In the genomic region with DNA sequence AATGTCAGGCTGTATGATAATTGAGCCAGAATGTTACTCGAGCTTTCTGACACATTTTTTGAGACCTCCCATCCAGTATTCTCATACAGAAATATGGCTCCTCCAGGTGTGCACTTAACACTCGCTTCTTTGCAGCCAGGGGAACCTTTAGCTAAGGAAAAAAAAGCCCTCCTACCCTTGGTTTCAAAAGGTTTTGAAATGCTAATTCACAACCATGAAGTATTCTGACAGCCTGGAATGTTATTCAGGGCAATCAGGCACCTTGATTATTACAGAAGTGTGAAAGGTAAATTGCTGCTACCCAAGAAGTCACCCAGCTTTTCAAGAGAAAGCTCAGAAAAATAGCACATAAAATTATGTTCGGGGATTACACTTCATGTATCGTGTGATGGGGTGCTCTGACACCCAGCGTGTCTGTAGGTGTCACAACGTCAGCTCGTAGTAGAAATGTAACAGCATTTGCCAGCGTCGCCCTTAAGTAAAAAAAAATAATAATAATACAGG, we compare ENCODE assay signal across 31 cellular contexts. TPM values are rescaled to one million over a fixed set of nuclear protein-coding genes. Genes with fewer than 3 reads are reported as not detected.
"Had no signal": no experiment of that assay in that cellular context is flagged by ENCODE, and none has a peak within 500 bp of the region (broad histone marks: within the 10 kb centered on the region; RNA-seq: fewer than 3 reads in every experiment).

No MANE protein-coding gene starts in this region.

- H3K36me3 Mint-ChIP-seq: activated CD4-positive, alpha-beta memory T cell treated with anti-CD3 and anti-CD28 coated beads for 36 hours had no signal

- H3K9me3 ChIP-seq: esophagus squamous epithelium, gastroesophageal sphincter, heart right ventricle had no signal

- H3K9me3 Mint-ChIP-seq: activated B cell treated with CpG ODN at 0.5 μM for 24 hours; activated CD4-positive, alpha-beta memory T cell treated with anti-CD3 and anti-CD28 coated beads for 36 hours; activated CD4-positive, alpha-beta T cell treated with anti-CD3 and anti-CD28 coated beads, Interleukin-2, amount 10 ng/mL, durations not matched to agents 24 days and 14 days; activated T-cell treated with anti-CD3 and anti-CD28 coated beads, Interleukin-2, amount 50 U/mL, for 4 hours; activated T-helper 17 cell treated with anti-CD3 and anti-CD28 coated beads, Interleukin-2, amount 50 U/mL, for 72 hours; central memory CD8-positive, alpha-beta T cell; dendritic cell treated with granulocyte-macrophage colony-stimulating factor and Interleukin-4, amounts not matched to agents 40 ng/mL and 50 ng/mL, for 4 days had no signal

- H3K27me3 ChIP-seq: brain microvascular endothelial cell, esophagus squamous epithelium, gastroesophageal sphincter, heart right ventricle had no signal

- H3K27ac ChIP-seq: brain microvascular endothelial cell, coronary artery, dorsolateral prefrontal cortex, esophagus squamous epithelium, gastroesophageal sphincter, heart right ventricle, VCaP had no signal

- H3K4me1 ChIP-seq: heart right ventricle had no signal

- H3K4me1 Mint-ChIP-seq: activated B cell treated with CpG ODN at 0.5 μM for 24 hours; activated CD4-positive, alpha-beta T cell treated with anti-CD3 and anti-CD28 coated beads for 36 hours; activated CD4-positive, alpha-beta T cell treated with anti-CD3 and anti-CD28 coated beads, Interleukin-2, amount 10 ng/mL, durations not matched to agents 24 days and 14 days; activated T-helper 17 cell treated with anti-CD3 and anti-CD28 coated beads, Interleukin-2, amount 50 U/mL, for 72 hours; central memory CD8-positive, alpha-beta T cell had no signal

- H3K4me3 ChIP-seq: coronary artery, dorsolateral prefrontal cortex, esophagus squamous epithelium, gastroesophageal sphincter, heart right ventricle had no signal

- H3K36me3 ChIP-seq: brain microvascular endothelial cell, heart right ventricle had no signal

- DNase-seq: activated B cell treated with CpG ODN at 0.5 μM for 24 hours; activated CD4-positive, alpha-beta memory T cell treated with anti-CD3 and anti-CD28 coated beads for 36 hours; activated CD4-positive, alpha-beta T cell treated with anti-CD3 and anti-CD28 coated beads for 36 hours; activated CD4-positive, alpha-beta T cell treated with anti-CD3 and anti-CD28 coated beads, Interleukin-2, amount 10 ng/mL, durations not matched to agents 24 days and 14 days; activated CD4-positive, CD25-positive, alpha-beta regulatory T cell treated with anti-CD3 and anti-CD28 coated beads, Interleukin-2, amount 50 U/mL, for 72 hours; activated CD8-positive, alpha-beta T cell treated with anti-CD3 and anti-CD28 coated beads, Interleukin-2, amount 10 ng/mL, durations not matched to agents 7 days and 5 days; activated effector memory CD4-positive, alpha-beta T cell treated with Interleukin-2 at 50 U/mL for 16 hours; activated gamma-delta T cell treated with Interleukin-2 at 50 U/mL for 16 hours; activated naive CD4-positive, alpha-beta T cell treated with anti-CD3 and anti-CD28 coated beads, Interleukin-2, amount 50 U/mL, for 16 hours; activated naive CD4-positive, alpha-beta T cell treated with Interleukin-2 at 50 U/mL for 16 hours; activated T-cell treated with anti-CD3 and anti-CD28 coated beads, Interleukin-2, amount 50 U/mL, for 4 hours; amniotic stem cell; anterior cingulate cortex; brain microvascular endothelial cell; dorsolateral prefrontal cortex; effector memory CD4-positive, alpha-beta T cell; erythroblast; esophagus squamous epithelium; foreskin melanocyte; heart right ventricle; T-helper 2 cell had no signal

- H3K27ac Mint-ChIP-seq: activated B cell treated with CpG ODN at 0.5 μM for 24 hours; activated CD4-positive, alpha-beta memory T cell treated with anti-CD3 and anti-CD28 coated beads for 36 hours; activated CD4-positive, alpha-beta T cell treated with anti-CD3 and anti-CD28 coated beads for 36 hours; activated CD4-positive, alpha-beta T cell treated with anti-CD3 and anti-CD28 coated beads, Interleukin-2, amount 10 ng/mL, durations not matched to agents 24 days and 14 days; activated CD8-positive, alpha-beta T cell treated with anti-CD3 and anti-CD28 coated beads, Interleukin-2, amount 10 ng/mL, durations not matched to agents 7 days and 5 days; activated naive CD8-positive, alpha-beta T cell; activated T-helper 17 cell treated with anti-CD3 and anti-CD28 coated beads, Interleukin-2, amount 50 U/mL, for 72 hours; dendritic cell treated with granulocyte-macrophage colony-stimulating factor and Interleukin-4, amounts not matched to agents 40 ng/mL and 50 ng/mL, for 4 days had no signal

- FAIRE-seq: astrocyte, bronchial epithelial cell had no signal

- ATAC-seq: activated CD4-positive, alpha-beta T cell treated with anti-CD3 and anti-CD28 coated beads for 36 hours; activated CD8-positive, alpha-beta T cell treated with anti-CD3 and anti-CD28 coated beads, Interleukin-2, amount 10 ng/mL, durations not matched to agents 7 days and 5 days; activated T-cell treated with anti-CD3 and anti-CD28 coated beads, Interleukin-2, amount 50 U/mL, for 4 hours; activated T-helper 17 cell treated with anti-CD3 and anti-CD28 coated beads, Interleukin-2, amount 50 U/mL, for 72 hours; gastroesophageal sphincter; heart right ventricle had no signal

- H3K4me3 Mint-ChIP-seq: activated B cell treated with CpG ODN at 0.5 μM for 24 hours; activated CD4-positive, alpha-beta memory T cell treated with anti-CD3 and anti-CD28 coated beads for 36 hours; activated CD4-positive, alpha-beta T cell treated with anti-CD3 and anti-CD28 coated beads for 36 hours; activated CD4-positive, alpha-beta T cell treated with anti-CD3 and anti-CD28 coated beads, Interleukin-2, amount 10 ng/mL, durations not matched to agents 24 days and 14 days; activated CD8-positive, alpha-beta T cell treated with anti-CD3 and anti-CD28 coated beads, Interleukin-2, amount 10 ng/mL, durations not matched to agents 7 days and 5 days; activated naive CD8-positive, alpha-beta T cell; activated T-cell treated with anti-CD3 and anti-CD28 coated beads, Interleukin-2, amount 50 U/mL, for 4 hours; activated T-helper 17 cell treated with anti-CD3 and anti-CD28 coated beads, Interleukin-2, amount 50 U/mL, for 72 hours; central memory CD8-positive, alpha-beta T cell; dendritic cell treated with granulocyte-macrophage colony-stimulating factor and Interleukin-4, amounts not matched to agents 40 ng/mL and 50 ng/mL, for 4 days had no signal

RNA-seq across cellular contexts. Expression of gene NTN1, which starts 41.1 kb away (rescaled TPM):
- total RNA-seq: activated CD8-positive, alpha-beta T cell treated with anti-CD3 and anti-CD28 coated beads, Interleukin-2, amount 10 ng/mL, durations not matched to agents 7 days and 5 days; T-helper 1 cell treated with Interleukin-12 subunit alpha and Interleukin-12 subunit beta and Interleukin-4 antibody, amounts not matched to agents 30 ng/mL and 1 ng/mL, for 36 hours had no signal
